ENCODE assay signal across 8 cellular contexts in the genomic region with DNA sequence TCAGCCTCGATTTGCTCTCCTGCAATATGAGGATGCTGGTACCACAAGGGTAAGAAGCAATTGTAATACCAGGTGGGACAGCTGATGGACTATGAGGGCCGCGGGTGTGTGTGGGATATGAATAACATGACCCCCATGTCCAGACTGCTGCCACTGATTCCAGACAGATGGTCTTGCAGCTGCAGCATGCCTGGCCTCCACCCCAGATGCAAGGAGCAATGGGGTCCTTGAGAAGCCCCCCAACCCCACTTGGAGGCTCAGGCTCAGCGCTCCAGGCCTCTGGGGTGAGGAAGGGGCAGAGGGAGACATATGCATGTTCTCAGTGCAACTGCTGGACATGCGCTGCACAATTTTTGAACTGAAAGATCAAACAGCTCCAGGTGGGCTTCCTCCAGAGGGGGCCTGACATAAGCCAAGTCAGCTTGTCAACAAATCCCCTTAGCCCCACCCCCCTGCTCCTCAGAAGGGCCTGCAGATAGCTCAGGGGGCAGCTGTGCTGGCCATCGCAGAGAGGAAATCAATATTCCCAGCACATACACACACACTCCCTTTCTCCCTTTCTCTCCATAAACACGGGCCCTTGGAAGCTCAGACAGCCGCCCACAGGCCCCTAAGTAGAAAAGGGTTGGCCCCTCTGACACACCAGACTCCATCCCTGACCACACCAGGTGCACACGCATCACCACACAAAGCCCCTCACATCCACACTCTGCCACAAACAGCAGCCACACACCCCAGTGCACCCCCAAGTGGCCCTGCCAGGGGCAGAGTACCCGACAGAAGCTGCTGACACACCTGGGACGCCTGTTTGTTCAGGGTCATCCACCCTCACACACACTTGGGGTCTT.
DNase-seq lines count a peak whose midpoint lies in the region; TF ChIP-seq lines count a peak whose summit lies in the region.

No MANE protein-coding gene starts in this region.

- peaks cover 10% of the 10 kb centered on the region for H3K4me1 ChIP-seq in mammary epithelial cell (ENCODE audit: insufficient read depth, low read length)
- H3K4me1 ChIP-seq in mesodermal cell (ENCODE audit: control insufficient read depth, insufficient read depth, low read length, poor library complexity, severe bottlenecking) = peaks cover 9% of the 10 kb centered on the region
- no peaks in the 10 kb centered on the region for H3K4me1 ChIP-seq in urinary bladder (ENCODE audit: insufficient read depth)

- peak overlapping the region; percentile 73 to 81 (median 77) for H3K4me3 ChIP-seq in mammary epithelial cell (replicated peaks in 1 of 3; ENCODE audit: insufficient read depth in 1 of 3, low read depth in 2 of 3, low read length in 3 of 3)
- peak overlapping the region; percentile 66 for H3K4me3 ChIP-seq in mesodermal cell (ENCODE audit: extremely low read depth, insufficient read depth, low read length, poor library complexity, severe bottlenecking)
- peak overlapping the region; percentile 78 for H3K4me3 ChIP-seq in urinary bladder (ENCODE audit: low read depth, low read length)

- H3K27ac ChIP-seq in mammary epithelial cell (ENCODE audit: insufficient read depth, low read depth, low read length) = peak overlapping the region; percentile 1
- H3K27ac ChIP-seq in mesodermal cell (ENCODE audit: low read depth, low read length, severe bottlenecking) = no peak overlapping the region
- H3K27ac ChIP-seq in urinary bladder (ENCODE audit: low read depth) = no peak overlapping the region

- 60% methylated on average over 10 of the region's 11 CpGs for WGBS in mammary epithelial cell (ENCODE audit: low coverage, missing lambda C conversion rate)
- WGBS in mesodermal cell (ENCODE audit: insufficient coverage in 2 of 2), 2 experiments = 76 to 86% methylated on average over 5 to 11 of the region's 11 CpGs
- 59% methylated on average over 11 of the region's 11 CpGs for WGBS in urinary bladder

- peaks cover 66% of the 10 kb centered on the region for H3K4me1 Mint-ChIP-seq in activated naive CD4-positive, alpha-beta T cell treated with anti-CD3 and anti-CD28 coated beads for 36 hours (ENCODE audit: low read depth)

- DNase-seq in activated naive CD4-positive, alpha-beta T cell treated with anti-CD3 and anti-CD28 coated beads for 36 hours = no peak
- DNase-seq in activated naive CD4-positive, alpha-beta T cell treated with anti-CD3 and anti-CD28 coated beads, Interleukin-2, amount 50 U/mL, for 16 hours = no peak
- DNase-seq in mammary epithelial cell (peak; percentile 20), AG08396 (ENCODE audit: low spot score) (no peak), kidney glomerular epithelial cell (lab: John Stamatoyannopoulos, UW) (no peak), NCI-H1105 treated with DMSO at 0.1 percent for 48 hours (lab: John Stamatoyannopoulos, UW) (no peak)

- in situ Hi-C loops in mammary epithelial cell (cut with MboI; ENCODE audit: low sequenced_read_pairs in 2 of 2) = no loop called here

- dilution Hi-C loops in mammary epithelial cell (cut with HindIII; ENCODE audit: low sequenced_read_pairs) = no loop called here

- BruUV-seq in mammary epithelial cell (replicated peaks; lab: Mats Ljungman, UMichigan) = no TSS peak

- H3K4me3 Mint-ChIP-seq in activated naive CD4-positive, alpha-beta T cell treated with anti-CD3 and anti-CD28 coated beads for 36 hours = peak overlapping the region; percentile 67

- no peak overlapping the region for H3K27ac Mint-ChIP-seq in activated naive CD4-positive, alpha-beta T cell treated with anti-CD3 and anti-CD28 coated beads for 36 hours

- H3K9me3 Mint-ChIP-seq in activated naive CD4-positive, alpha-beta T cell treated with anti-CD3 and anti-CD28 coated beads for 36 hours = no peaks in the 10 kb centered on the region

- H3K36me3 ChIP-seq in mammary epithelial cell (ENCODE audit: insufficient read depth, low read length) (no peaks in the 10 kb centered on the region), mesodermal cell (ENCODE audit: control insufficient read depth, insufficient read depth, low read length) (no peaks in the 10 kb centered on the region), urinary bladder (ENCODE audit: insufficient read depth) (no peaks in the 10 kb centered on the region)

- H3K9me3 ChIP-seq in mammary epithelial cell (replicated peaks; ENCODE audit: insufficient read depth, low read length) (no peaks in the 10 kb centered on the region), mesodermal cell (ENCODE audit: control insufficient read depth, low read length) (no peaks in the 10 kb centered on the region)

- peak overlapping the region; percentile 96 for H2AFZ ChIP-seq in mammary epithelial cell (ENCODE audit: low read depth, low read length)

- TF ChIP-seq CTCF in mammary epithelial cell (conservative IDR thresholded peaks at IDR 0.05 in 1 of 2, IDR thresholded peaks at IDR 0.05 in 1 of 2; ENCODE audit: extremely low read depth in 1 of 2, insufficient read depth in 1 of 2, low read depth in 1 of 2, low read length in 2 of 2) = no peak

- CTCF ChIA-PET in activated naive CD4-positive, alpha-beta T cell treated with anti-CD3 and anti-CD28 coated beads for 36 hours (lab: Charles Lee) = interaction anchor here (1.1 to 2.1 kb wide), 5 partner anchors 10 to 33 kb away, joined by 3 to 6 read pairs (median 3); no protein-coding TSS in a partner anchor
- CTCF ChIA-PET in mammary epithelial cell (lab: Charles Lee; ENCODE audit: low non-redundant PET) = interaction anchor here (0.6 kb wide), 1 partner anchor 73 kb away, joined by 33 read pairs; no protein-coding TSS in a partner anchor

- peak overlapping the region; percentile 94 for H3K4me2 ChIP-seq in mammary epithelial cell (ENCODE audit: insufficient read depth, low read depth, low read length)

- H3K27me3 Mint-ChIP-seq in activated naive CD4-positive, alpha-beta T cell treated with anti-CD3 and anti-CD28 coated beads for 36 hours (ENCODE audit: low read depth) = no peaks in the 10 kb centered on the region

- H3K9ac ChIP-seq in mammary epithelial cell (ENCODE audit: insufficient read depth, low read length) = no peak overlapping the region

- intact Hi-C loops in activated naive CD4-positive, alpha-beta T cell treated with anti-CD3 and anti-CD28 coated beads for 36 hours (cut with micrococcal nuclease) = loop anchor here (2.0 to 10.0 kb wide), 2 partner anchors 125 to 301 kb away; a partner anchor contains a TSS
- intact Hi-C loops in mammary epithelial cell (cut with micrococcal nuclease) = no loop called here

- no peaks in the 10 kb centered on the region for H3K36me3 Mint-ChIP-seq in activated naive CD4-positive, alpha-beta T cell treated with anti-CD3 and anti-CD28 coated beads for 36 hours (ENCODE audit: low read depth)

- no peaks in the 10 kb centered on the region for H4K20me1 ChIP-seq in mammary epithelial cell (ENCODE audit: insufficient read depth, low read length)

- H3K27me3 ChIP-seq in mammary epithelial cell (ENCODE audit: insufficient read depth, low read length) = no peaks in the 10 kb centered on the region

- peaks cover 46% of the 10 kb centered on the region for H3K79me2 ChIP-seq in mammary epithelial cell (ENCODE audit: insufficient read depth, low read length)
